ENCODE assay signal across 15 cellular contexts in the genomic region with DNA sequence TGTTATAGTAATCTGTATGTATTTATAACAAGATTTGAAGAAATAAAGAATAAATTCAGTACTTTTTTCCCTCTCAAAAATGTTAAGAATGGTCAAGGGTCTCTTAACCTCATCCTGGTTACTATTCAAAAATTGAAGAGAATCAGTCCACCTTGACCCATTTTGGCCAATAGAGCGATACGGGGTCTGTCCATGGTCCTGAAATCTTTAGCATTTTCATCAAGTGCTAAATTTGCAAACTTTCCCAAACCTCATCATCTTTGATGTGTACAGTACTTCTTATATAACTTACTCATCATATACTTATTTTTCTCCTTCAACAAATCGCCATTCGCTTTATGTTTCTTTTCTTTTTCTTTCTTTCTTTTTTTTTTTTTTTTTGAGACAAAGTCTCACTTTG. TPM values are rescaled to one million over a fixed set of nuclear protein-coding genes. Genes with fewer than 3 reads are reported as not detected.
DNase-seq lines count a peak whose midpoint lies in the region; ATAC-seq, FAIRE-seq and TF ChIP-seq lines count a peak whose summit lies in the region.
"Had no signal": no experiment of that assay in that cellular context is flagged by ENCODE, and none has a peak within 500 bp of the region (broad histone marks: within the 10 kb centered on the region; RNA-seq: fewer than 3 reads in every experiment).

No MANE protein-coding gene starts in this region.

- no peaks in the 10 kb centered on the region for H4K20me1 ChIP-seq in GM23248 (ENCODE audit: insufficient read depth)

- no peak overlapping the region for H3K4me3 ChIP-seq in GM23248
- H3K4me3 ChIP-seq in SJCRH30: no peak overlapping the region
- H3K4me3 ChIP-seq in lower leg skin (ENCODE audit: low read depth, poor library complexity, severe bottlenecking): no peak overlapping the region
- H3K4me3 ChIP-seq in left lung: no peak overlapping the region
- H3K4me3 ChIP-seq: dorsolateral prefrontal cortex, gastroesophageal sphincter, SK-N-MC, uterus had no signal

- TF ChIP-seq CTCF in lower leg skin (IDR thresholded peaks at IDR 0.05) (no peak), left lung (IDR thresholded peaks at IDR 0.05) (no peak)

- no peaks in the 10 kb centered on the region for H3K9me2 ChIP-seq in GM23248 (ENCODE audit: insufficient read depth)

- WGBS in GM23248 (ENCODE audit: low coverage in 1 of 2, low lambda C conversion rate in 2 of 2, missing lambda C conversion rate in 2 of 2), 2 experiments: 10 to 18% methylated on average over 4 of the region's 4 CpGs
- 60 to 69% methylated on average over 4 of the region's 4 CpGs for WGBS in lower leg skin, 2 donors

- DNase-seq in GM23248 (peak; percentile 30), SJCRH30 (peak; percentile 17 to 62), fibroblast of peridontal ligament (ENCODE audit: extremely low read depth) (peak; percentile 2), inferior parietal cortex (ENCODE audit: extremely low spot score) (no peak), nucleus accumbens (lab: John Stamatoyannopoulos, UW) (no peak), lower leg skin (ENCODE audit: low spot score in 2 of 2) (no peak), left lung (no peak)
- DNase-seq: activated CD8-positive, alpha-beta memory T cell treated with anti-CD3 and anti-CD28 coated beads, Interleukin-2, amount 50 U/mL, for 48 hours; dorsolateral prefrontal cortex; stimulated activated CD4-positive, alpha-beta T cell treated with anti-CD3 and anti-CD28 coated beads, Interleukin-4, amount 100 ng/mL, for 4 hours; uterus had no signal

- ATAC-seq in left lung: no peak
- ATAC-seq: gastroesophageal sphincter; stimulated activated memory B cell treated with anti-CD40 and anti-IgM and Interleukin-4, amounts not matched to agents 10 μg/mL and 1 μg/mL and 100 μg/mL, for 72 hours had no signal

- no peaks in the 10 kb centered on the region for H3K27me3 ChIP-seq in GM23248 (replicated peaks; ENCODE audit: insufficient read depth)
- H3K27me3 ChIP-seq in SJCRH30: no peaks in the 10 kb centered on the region
- H3K27me3 ChIP-seq in left lung: no peaks in the 10 kb centered on the region
- H3K27me3 ChIP-seq: dorsolateral prefrontal cortex, gastroesophageal sphincter, uterus had no signal

- H3K4me2 ChIP-seq in GM23248 (ENCODE audit: unreplicated experiment): no peak overlapping the region

- intact Hi-C loops in lower leg skin (cut with DNase I; ENCODE audit: low total_unique reads): no loop called here
- intact Hi-C loops in left lung (cut with DNase I): no loop called here

- in situ Hi-C loops in GM23248 (cut with MboI): no loop called here

- no peak overlapping the region for H2AFZ ChIP-seq in GM23248

- H3F3A ChIP-seq in GM23248 (ENCODE audit: insufficient read depth): no peaks in the 10 kb centered on the region

- H3K27ac ChIP-seq in GM23248 (no peak overlapping the region), SJCRH30 (no peak overlapping the region), left lung (no peak overlapping the region)
- H3K27ac ChIP-seq: dorsolateral prefrontal cortex, gastroesophageal sphincter, SK-N-MC, uterus had no signal

- TF ChIP-seq POLR2A in lower leg skin (IDR thresholded peaks at IDR 0.05): no peak

- H3K4me1 ChIP-seq in GM23248 (ENCODE audit: insufficient read depth) (no peaks in the 10 kb centered on the region), SJCRH30 (no peaks in the 10 kb centered on the region), left lung (no peaks in the 10 kb centered on the region)
- H3K4me1 ChIP-seq: gastroesophageal sphincter, uterus had no signal

- H3K36me3 ChIP-seq in GM23248 (ENCODE audit: low read depth): no peaks in the 10 kb centered on the region
- H3K36me3 ChIP-seq in SJCRH30: no peaks in the 10 kb centered on the region
- no peaks in the 10 kb centered on the region for H3K36me3 ChIP-seq in left lung
- H3K36me3 ChIP-seq: gastroesophageal sphincter, uterus had no signal

- no peak overlapping the region for H3K9ac ChIP-seq in GM23248

- no peaks in the 10 kb centered on the region for H3K79me2 ChIP-seq in GM23248 (ENCODE audit: insufficient read depth)

- FAIRE-seq in A204.1 (lab: Jason Lieb, UNC): peak; percentile 3

- H3K9me3 ChIP-seq in GM23248 (ENCODE audit: low read depth) (no peaks in the 10 kb centered on the region), SJCRH30 (replicated peaks) (no peaks in the 10 kb centered on the region), left lung (no peaks in the 10 kb centered on the region)
- H3K9me3 ChIP-seq: gastroesophageal sphincter, uterus had no signal

RNA-seq across cellular contexts. Expression of a gene that starts 23.6 kb away (rescaled TPM):
- total RNA-seq in GM23248 (2014; rRNA removed; shearing (Covaris generic)): 0.22 and 0.25 TPM in 2 replicates
- polyA plus RNA-seq in GM23248 (2016; fragmentation: Nextera tagmentation; extraction: Ambion mirVana): 0.04 and 0.05 TPM in 2 replicates
- total RNA-seq in SJCRH30 (2014; rRNA removed; shearing (Covaris generic)): 0.63 and 0.73 TPM in 2 replicates
- total RNA-seq in lower leg skin: 1 to 10 TPM in 1 of 4 donors, under 1 TPM in 3; 0.15 to 1.2 (median 0.58) TPM
- total RNA-seq in left lung: under 1 TPM; 0.16 to 0.93 TPM

Comparison
In these comparisons a context has a peak if more than half of its experiments do, and no peak if none do; other contexts are left out.
1. DNase-seq: peak in GM23248 (single experiment), SJCRH30 (2 of 2) and fibroblast of peridontal ligament (single experiment); none in inferior parietal cortex (single experiment), nucleus accumbens (0 of 56), lower leg skin (0 of 2) and left lung (0 of 2).